ENCODE assay signal across 1 cellular context in the genomic region with DNA sequence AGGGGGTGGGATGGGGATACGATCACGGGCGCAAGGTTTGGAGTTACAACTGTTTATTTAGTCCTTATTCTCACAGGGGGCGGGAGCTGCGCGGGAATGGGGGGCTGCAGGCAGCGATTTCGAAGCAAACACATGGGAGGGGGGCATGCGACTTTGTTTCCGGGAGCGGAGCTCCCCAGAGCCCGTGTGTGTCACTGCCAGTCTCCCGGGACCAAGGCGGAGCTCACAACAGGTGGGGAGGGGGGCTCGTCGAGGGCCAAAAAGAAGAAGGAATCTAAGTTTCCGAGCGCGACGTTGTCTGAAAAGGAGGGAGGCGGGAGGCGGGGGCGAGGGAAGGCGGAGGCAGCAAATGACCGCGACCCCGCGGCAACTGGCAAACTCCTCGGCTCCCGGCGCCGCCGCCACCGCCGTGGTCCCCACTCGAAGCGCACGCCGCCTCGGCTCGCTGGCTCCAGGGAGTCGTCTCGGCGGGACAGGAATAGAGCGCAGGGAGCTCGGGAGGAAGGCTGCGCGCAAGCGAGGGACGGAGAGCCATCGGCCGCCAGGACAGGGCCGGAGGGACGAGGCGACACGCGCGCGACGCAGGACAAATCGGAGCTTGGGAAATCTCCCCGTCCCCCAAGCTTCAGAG.
TF ChIP-seq lines count a peak whose summit lies in the region.

No MANE protein-coding gene starts in this region.

TF ChIP-seq in HepG2, 621 proteins besides CTCF, POLR2A, EP300 and RAD21 (continued from another document and continues in another):
- TF ChIP-seq BATF2 (CRISPR knock-in tag; IDR thresholded peaks at IDR 0.05) = 0 out of 2 replicates have a peak, but pooled peaks have one; percentile 79
- TF ChIP-seq ZNF468 (CRISPR knock-in tag; IDR thresholded peaks at IDR 0.05) = peak; percentile 44; the same call in 1 of the 2 replicates
- TF ChIP-seq IRX3 (CRISPR knock-in tag; IDR thresholded peaks at IDR 0.05; ENCODE audit: borderline replicate concordance, low read depth) = peak; percentile 52; the same call in 1 of the 2 replicates
- TF ChIP-seq, protein P1, sequence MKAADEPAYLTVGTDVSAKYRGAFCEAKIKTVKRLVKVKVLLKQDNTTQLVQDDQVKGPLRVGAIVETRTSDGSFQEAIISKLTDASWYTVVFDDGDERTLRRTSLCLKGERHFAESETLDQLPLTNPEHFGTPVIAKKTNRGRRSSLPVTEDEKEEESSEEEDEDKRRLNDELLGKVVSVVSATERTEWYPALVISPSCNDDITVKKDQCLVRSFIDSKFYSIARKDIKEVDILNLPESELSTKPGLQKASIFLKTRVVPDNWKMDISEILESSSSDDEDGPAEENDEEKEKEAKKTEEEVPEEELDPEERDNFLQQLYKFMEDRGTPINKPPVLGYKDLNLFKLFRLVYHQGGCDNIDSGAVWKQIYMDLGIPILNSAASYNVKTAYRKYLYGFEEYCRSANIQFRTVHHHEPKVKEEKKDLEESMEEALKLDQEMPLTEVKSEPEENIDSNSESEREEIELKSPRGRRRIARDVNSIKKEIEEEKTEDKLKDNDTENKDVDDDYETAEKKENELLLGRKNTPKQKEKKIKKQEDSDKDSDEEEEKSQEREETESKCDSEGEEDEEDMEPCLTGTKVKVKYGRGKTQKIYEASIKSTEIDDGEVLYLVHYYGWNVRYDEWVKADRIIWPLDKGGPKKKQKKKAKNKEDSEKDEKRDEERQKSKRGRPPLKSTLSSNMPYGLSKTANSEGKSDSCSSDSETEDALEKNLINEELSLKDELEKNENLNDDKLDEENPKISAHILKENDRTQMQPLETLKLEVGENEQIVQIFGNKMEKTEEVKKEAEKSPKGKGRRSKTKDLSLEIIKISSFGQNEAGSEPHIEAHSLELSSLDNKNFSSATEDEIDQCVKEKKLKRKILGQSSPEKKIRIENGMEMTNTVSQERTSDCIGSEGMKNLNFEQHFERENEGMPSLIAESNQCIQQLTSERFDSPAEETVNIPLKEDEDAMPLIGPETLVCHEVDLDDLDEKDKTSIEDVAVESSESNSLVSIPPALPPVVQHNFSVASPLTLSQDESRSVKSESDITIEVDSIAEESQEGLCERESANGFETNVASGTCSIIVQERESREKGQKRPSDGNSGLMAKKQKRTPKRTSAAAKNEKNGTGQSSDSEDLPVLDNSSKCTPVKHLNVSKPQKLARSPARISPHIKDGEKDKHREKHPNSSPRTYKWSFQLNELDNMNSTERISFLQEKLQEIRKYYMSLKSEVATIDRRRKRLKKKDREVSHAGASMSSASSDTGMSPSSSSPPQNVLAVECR (CRISPR knock-in tag; IDR thresholded peaks at IDR 0.05; ENCODE audit: borderline replicate concordance) = peak; percentile 32; the same call in 1 of the 2 replicates
- TF ChIP-seq SP4 (CRISPR knock-in tag; IDR thresholded peaks at IDR 0.05) = peak; percentile 29; the same call in 1 of the 2 replicates
- TF ChIP-seq GATAD2A (CRISPR knock-in tag; IDR thresholded peaks at IDR 0.05) = 0 out of 2 replicates have a peak, but pooled peaks have one; percentile 10
- peak; percentile 40; the same call in 1 of the 2 replicates for TF ChIP-seq TARDBP (CRISPR knock-in tag; IDR thresholded peaks at IDR 0.05)
- TF ChIP-seq CEBPB (IDR thresholded peaks at IDR 0.05; ENCODE audit: borderline replicate concordance, low read depth, low read length) = no peak
- TF ChIP-seq BCL6 (CRISPR knock-in tag; IDR thresholded peaks at IDR 0.05) = peak; percentile 20; the same call in 1 of the 2 replicates
- TF ChIP-seq ZNF430 (CRISPR knock-in tag; IDR thresholded peaks at IDR 0.05) = 0 out of 2 replicates have a peak, but pooled peaks have one; percentile 39
- no peak for TF ChIP-seq AHR (CRISPR knock-in tag; IDR thresholded peaks at IDR 0.05)
- TF ChIP-seq YEATS2 (CRISPR knock-in tag; IDR thresholded peaks at IDR 0.05; ENCODE audit: borderline replicate concordance) = no peak
- peak; percentile 30; the same call in 1 of the 2 replicates for TF ChIP-seq ZNF768 (CRISPR knock-in tag; IDR thresholded peaks at IDR 0.05)
- 0 out of 2 replicates have a peak, but pooled peaks have one; percentile 7 for TF ChIP-seq ZNF431 (CRISPR knock-in tag; IDR thresholded peaks at IDR 0.05; ENCODE audit: borderline replicate concordance, low read depth)
- TF ChIP-seq ZSCAN30 (CRISPR knock-in tag; IDR thresholded peaks at IDR 0.05) = 0 out of 2 replicates have a peak, but pooled peaks have one; percentile 75
- peak; percentile 24 for TF ChIP-seq MED1 (CRISPR knock-in tag; IDR thresholded peaks at IDR 0.05)
- no peak for TF ChIP-seq ZNF713 (CRISPR knock-in tag; IDR thresholded peaks at IDR 0.05)
- TF ChIP-seq PRPF4 (IDR thresholded peaks at IDR 0.05; ENCODE audit: low read depth, low read length, poor library complexity, severe bottlenecking) = no peak
- no peak for TF ChIP-seq HNRNPK (IDR thresholded peaks at IDR 0.05; ENCODE audit: low read depth, low read length, poor library complexity, severe bottlenecking)
- TF ChIP-seq ARHGAP35 (CRISPR knock-in tag; IDR thresholded peaks at IDR 0.05; ENCODE audit: borderline replicate concordance) = 0 out of 2 replicates have a peak, but pooled peaks have one; percentile 30
- no peak for TF ChIP-seq ZBTB21 (CRISPR knock-in tag; IDR thresholded peaks at IDR 0.05)
- 0 out of 2 replicates have a peak, but pooled peaks have one; percentile 34 for TF ChIP-seq ZNF672 (CRISPR knock-in tag; IDR thresholded peaks at IDR 0.05)
- no peak for TF ChIP-seq ZNF160 (CRISPR knock-in tag; IDR thresholded peaks at IDR 0.05)
- peak; percentile 77; the same call in 1 of the 2 replicates for TF ChIP-seq MTA1 (CRISPR knock-in tag; IDR thresholded peaks at IDR 0.05; ENCODE audit: borderline replicate concordance)
- peak; percentile 84; the same call in 1 of the 2 replicates for TF ChIP-seq ZC3H4 (CRISPR knock-in tag; IDR thresholded peaks at IDR 0.05; ENCODE audit: borderline replicate concordance)
- TF ChIP-seq HDAC1 (CRISPR knock-in tag; IDR thresholded peaks at IDR 0.05) = peak; percentile 60; the same call in 1 of the 2 replicates
- peak; percentile 51; the same call in 1 of the 2 replicates for TF ChIP-seq BORCS8-MEF2B (CRISPR knock-in tag; IDR thresholded peaks at IDR 0.05)
- TF ChIP-seq ZNF614 (CRISPR knock-in tag; IDR thresholded peaks at IDR 0.05; ENCODE audit: borderline replicate concordance) = 0 out of 2 replicates have a peak, but pooled peaks have one; percentile 13
- TF ChIP-seq NR2C2 (CRISPR knock-in tag; IDR thresholded peaks at IDR 0.05; ENCODE audit: borderline replicate concordance) = peak; percentile 20; the same call in 1 of the 2 replicates
- no peak for TF ChIP-seq SOX13 (IDR thresholded peaks at IDR 0.05)
- TF ChIP-seq SOX13 (CRISPR knock-in tag; conservative IDR thresholded peaks at IDR 0.05 in 1 of 2, IDR thresholded peaks at IDR 0.05 in 1 of 2) = 0 out of 4 replicates have a peak, but pooled peaks of 1 of the 2 experiments have one; percentile 21
- TF ChIP-seq REL (CRISPR knock-in tag; conservative IDR thresholded peaks at IDR 0.05) = 0 out of 2 replicates have a peak, but pooled peaks have one; percentile 71
- TF ChIP-seq ZNF609 (CRISPR knock-in tag; IDR thresholded peaks at IDR 0.05; ENCODE audit: borderline replicate concordance) = no peak
- no peak for TF ChIP-seq TGIF2 (CRISPR knock-in tag; IDR thresholded peaks at IDR 0.05)
- peak; percentile 71 for TF ChIP-seq ZMAT3 (CRISPR knock-in tag; conservative IDR thresholded peaks at IDR 0.05)
- peak; percentile 18; the same call in 1 of the 2 replicates for TF ChIP-seq HIC2 (CRISPR knock-in tag; IDR thresholded peaks at IDR 0.05; ENCODE audit: low read depth)
- TF ChIP-seq ZBTB7B (CRISPR knock-in tag; IDR thresholded peaks at IDR 0.05) = peak; percentile 78
- TF ChIP-seq HOXA5 (CRISPR knock-in tag; IDR thresholded peaks at IDR 0.05) = no peak
- TF ChIP-seq NFKB2 (CRISPR knock-in tag; IDR thresholded peaks at IDR 0.05; ENCODE audit: borderline replicate concordance) = peak; percentile 12; the same call in 1 of the 2 replicates
- TF ChIP-seq, protein P2, sequence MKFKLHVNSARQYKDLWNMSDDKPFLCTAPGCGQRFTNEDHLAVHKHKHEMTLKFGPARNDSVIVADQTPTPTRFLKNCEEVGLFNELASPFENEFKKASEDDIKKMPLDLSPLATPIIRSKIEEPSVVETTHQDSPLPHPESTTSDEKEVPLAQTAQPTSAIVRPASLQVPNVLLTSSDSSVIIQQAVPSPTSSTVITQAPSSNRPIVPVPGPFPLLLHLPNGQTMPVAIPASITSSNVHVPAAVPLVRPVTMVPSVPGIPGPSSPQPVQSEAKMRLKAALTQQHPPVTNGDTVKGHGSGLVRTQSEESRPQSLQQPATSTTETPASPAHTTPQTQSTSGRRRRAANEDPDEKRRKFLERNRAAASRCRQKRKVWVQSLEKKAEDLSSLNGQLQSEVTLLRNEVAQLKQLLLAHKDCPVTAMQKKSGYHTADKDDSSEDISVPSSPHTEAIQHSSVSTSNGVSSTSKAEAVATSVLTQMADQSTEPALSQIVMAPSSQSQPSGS (CRISPR knock-in tag; IDR thresholded peaks at IDR 0.05) = 0 out of 2 replicates have a peak, but pooled peaks have one; percentile 40
- 0 out of 2 replicates have a peak, but pooled peaks have one; percentile 22 for TF ChIP-seq THAP11 (CRISPR knock-in tag; IDR thresholded peaks at IDR 0.05)
- TF ChIP-seq, protein P3, sequence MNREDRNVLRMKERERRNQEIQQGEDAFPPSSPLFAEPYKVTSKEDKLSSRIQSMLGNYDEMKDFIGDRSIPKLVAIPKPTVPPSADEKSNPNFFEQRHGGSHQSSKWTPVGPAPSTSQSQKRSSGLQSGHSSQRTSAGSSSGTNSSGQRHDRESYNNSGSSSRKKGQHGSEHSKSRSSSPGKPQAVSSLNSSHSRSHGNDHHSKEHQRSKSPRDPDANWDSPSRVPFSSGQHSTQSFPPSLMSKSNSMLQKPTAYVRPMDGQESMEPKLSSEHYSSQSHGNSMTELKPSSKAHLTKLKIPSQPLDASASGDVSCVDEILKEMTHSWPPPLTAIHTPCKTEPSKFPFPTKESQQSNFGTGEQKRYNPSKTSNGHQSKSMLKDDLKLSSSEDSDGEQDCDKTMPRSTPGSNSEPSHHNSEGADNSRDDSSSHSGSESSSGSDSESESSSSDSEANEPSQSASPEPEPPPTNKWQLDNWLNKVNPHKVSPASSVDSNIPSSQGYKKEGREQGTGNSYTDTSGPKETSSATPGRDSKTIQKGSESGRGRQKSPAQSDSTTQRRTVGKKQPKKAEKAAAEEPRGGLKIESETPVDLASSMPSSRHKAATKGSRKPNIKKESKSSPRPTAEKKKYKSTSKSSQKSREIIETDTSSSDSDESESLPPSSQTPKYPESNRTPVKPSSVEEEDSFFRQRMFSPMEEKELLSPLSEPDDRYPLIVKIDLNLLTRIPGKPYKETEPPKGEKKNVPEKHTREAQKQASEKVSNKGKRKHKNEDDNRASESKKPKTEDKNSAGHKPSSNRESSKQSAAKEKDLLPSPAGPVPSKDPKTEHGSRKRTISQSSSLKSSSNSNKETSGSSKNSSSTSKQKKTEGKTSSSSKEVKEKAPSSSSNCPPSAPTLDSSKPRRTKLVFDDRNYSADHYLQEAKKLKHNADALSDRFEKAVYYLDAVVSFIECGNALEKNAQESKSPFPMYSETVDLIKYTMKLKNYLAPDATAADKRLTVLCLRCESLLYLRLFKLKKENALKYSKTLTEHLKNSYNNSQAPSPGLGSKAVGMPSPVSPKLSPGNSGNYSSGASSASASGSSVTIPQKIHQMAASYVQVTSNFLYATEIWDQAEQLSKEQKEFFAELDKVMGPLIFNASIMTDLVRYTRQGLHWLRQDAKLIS (CRISPR knock-in tag; IDR thresholded peaks at IDR 0.05) = peak; percentile 94; the same call in 1 of the 2 replicates
- TF ChIP-seq, protein P4, sequence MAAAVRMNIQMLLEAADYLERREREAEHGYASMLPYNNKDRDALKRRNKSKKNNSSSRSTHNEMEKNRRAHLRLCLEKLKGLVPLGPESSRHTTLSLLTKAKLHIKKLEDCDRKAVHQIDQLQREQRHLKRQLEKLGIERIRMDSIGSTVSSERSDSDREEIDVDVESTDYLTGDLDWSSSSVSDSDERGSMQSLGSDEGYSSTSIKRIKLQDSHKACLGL (CRISPR knock-in tag; IDR thresholded peaks at IDR 0.05) = peak; percentile 35; the same call in 1 of the 2 replicates
